17 cellular contexts compared by ENCODE assay signal in the genomic region with DNA sequence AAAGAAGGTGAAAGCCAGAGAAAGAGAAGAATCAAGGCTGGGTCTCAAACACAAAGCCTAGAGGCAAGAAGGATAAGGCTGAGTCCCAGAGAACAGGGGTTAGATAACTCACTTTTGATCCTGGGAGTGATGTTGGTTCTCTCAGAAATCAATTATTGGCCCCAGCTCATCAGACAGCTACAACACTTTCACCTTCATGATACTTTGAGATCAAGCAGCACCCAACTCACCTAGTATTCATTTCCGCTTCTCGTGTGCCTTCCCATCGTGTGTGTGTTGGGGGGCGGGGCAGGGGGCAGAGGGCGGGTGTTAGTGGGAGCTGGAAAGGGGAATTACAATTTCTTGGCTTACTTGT.
A peak's percentile ranks its signal among the peaks of the same experiment; 100 is the strongest.
DNase-seq lines count a peak whose midpoint lies in the region; ATAC-seq and TF ChIP-seq lines count a peak whose summit lies in the region.
"Had no signal": no experiment of that assay in that cellular context is flagged by ENCODE, and none has a peak within 500 bp of the region (broad histone marks: within the 10 kb centered on the region; RNA-seq: fewer than 3 reads in every experiment).

No MANE protein-coding gene starts in this region.

- H3K27me3 Mint-ChIP-seq in glutamatergic neuron (ENCODE audit: unreplicated experiment) = peaks cover 2% of the 10 kb centered on the region

- H3K27me3 ChIP-seq in cardiac muscle cell (no peaks in the 10 kb centered on the region), right lobe of liver (no peaks in the 10 kb centered on the region)

- H3K4me3 Mint-ChIP-seq in glutamatergic neuron (ENCODE audit: unreplicated experiment) = no peak overlapping the region
- H3K4me3 Mint-ChIP-seq: CD4-positive, alpha-beta T cell had no signal

- H3K36me3 ChIP-seq in cardiac muscle cell (no peaks in the 10 kb centered on the region), right lobe of liver (no peaks in the 10 kb centered on the region)

- no peak for ATAC-seq in Right ventricle myocardium superior (ENCODE audit: poor library complexity)
- ATAC-seq in right lobe of liver = peak; percentile 48 to 84 (median 64)
- ATAC-seq in HG03565 (IDR thresholded peaks at IDR 0.05; ENCODE audit: unreplicated experiment) = no peak
- ATAC-seq: A549 had no signal

- H3K9me3 ChIP-seq in cardiac muscle cell (ENCODE audit: low read depth) (no peaks in the 10 kb centered on the region), right lobe of liver (no peaks in the 10 kb centered on the region)
- H3K9me3 ChIP-seq: A549 had no signal

- TF ChIP-seq CTCF in cardiac muscle cell (IDR thresholded peaks at IDR 0.05; ENCODE audit: low read depth, low read length) (no peak), glutamatergic neuron (IDR thresholded peaks at IDR 0.05; ENCODE audit: partially characterized antibody, unreplicated experiment) (no peak), right lobe of liver (IDR thresholded peaks at IDR 0.05) (no peak)

- H3K27ac ChIP-seq in cardiac muscle cell (peak overlapping the region; percentile 21), right lobe of liver (no peak overlapping the region)
- H3K27ac ChIP-seq: 22Rv1, A549, C4-2B, HL-60 had no signal

- WGBS in right lobe of liver (ENCODE audit: insufficient coverage, low coverage, low lambda C conversion rate, missing lambda C conversion rate) = 53% methylated on average over 5 of the region's 5 CpGs

- no peaks in the 10 kb centered on the region for H3K9me3 Mint-ChIP-seq in glutamatergic neuron (ENCODE audit: unreplicated experiment)
- H3K9me3 Mint-ChIP-seq: CD4-positive, alpha-beta T cell had no signal

- H3K4me1 ChIP-seq in cardiac muscle cell (ENCODE audit: low read depth) (peaks cover 7% of the 10 kb centered on the region), right lobe of liver (peaks cover 0 to 6% (median 0%) of the 10 kb centered on the region in 4 donors)

- H3K36me3 Mint-ChIP-seq in glutamatergic neuron (ENCODE audit: unreplicated experiment) = no peaks in the 10 kb centered on the region

- intact Hi-C loops in Right ventricle myocardium superior (cut with DNase I) (no loop called here), right lobe of liver (cut with DNase I) (no loop called here)

- H3K4me3 ChIP-seq in cardiac muscle cell (no peak overlapping the region), right lobe of liver (no peak overlapping the region)
- H3K4me3 ChIP-seq: A549 had no signal

- peaks cover 10% of the 10 kb centered on the region for H3K4me1 Mint-ChIP-seq in glutamatergic neuron (ENCODE audit: low read depth, unreplicated experiment)

- peak overlapping the region; percentile 50 for H3K27ac Mint-ChIP-seq in glutamatergic neuron (ENCODE audit: unreplicated experiment)
- H3K27ac Mint-ChIP-seq: CD4-positive, alpha-beta T cell had no signal

- DNase-seq in cardiac muscle cell (ENCODE audit: low read depth in 1 of 2, low spot score in 1 of 2) = no peak
- no peak for DNase-seq in Right ventricle myocardium superior
- DNase-seq in glutamatergic neuron = no peak
- DNase-seq in right lobe of liver = no peak
- no peak for DNase-seq in T-helper 9 cell
- no peak for DNase-seq in NCI-H345 (lab: John Stamatoyannopoulos, UW)
- DNase-seq: AML-193; CD4-positive, alpha-beta T cell; DMS79 treated with DMSO at 0.1 percent for 48 hours; GF-D8; GOT3; H7 had no signal

- peak; percentile 18 for TF ChIP-seq POLR2A in right lobe of liver (IDR thresholded peaks at IDR 0.05)

Comparison
In these comparisons a context has a peak if more than half of its experiments do, and no peak if none do; other contexts are left out.
1. ATAC-seq: peak in right lobe of liver (4 of 4); none in Right ventricle myocardium superior (single experiment) and HG03565 (single experiment).